Comparison of ENCODE assay signal across 30 cellular contexts in the genomic region with DNA sequence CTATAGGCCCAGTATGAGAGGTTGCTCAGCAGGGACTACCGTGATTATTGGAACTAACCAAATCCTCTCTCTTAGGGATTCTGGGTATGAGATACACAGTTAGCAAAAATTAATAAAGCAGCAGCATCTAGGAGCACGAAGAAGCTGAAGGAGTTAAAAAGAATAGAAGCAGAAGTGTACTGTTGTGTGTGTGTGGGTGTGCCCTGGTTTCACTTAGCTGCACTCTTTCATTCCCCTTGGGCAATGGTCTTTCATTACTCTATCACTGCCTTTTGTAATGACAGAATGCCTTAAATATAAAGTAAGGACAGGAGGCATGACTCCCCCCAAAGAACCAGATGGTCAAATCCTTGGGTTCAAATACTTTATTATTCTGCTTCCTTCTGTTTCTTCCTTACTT.
"Had no signal": no experiment of that assay in that cellular context is flagged by ENCODE, and none has a peak within 500 bp of the region (broad histone marks: within the 10 kb centered on the region; RNA-seq: fewer than 3 reads in every experiment).

No MANE protein-coding gene starts in this region.

- H3K27ac ChIP-seq: adrenal gland, body of pancreas, epithelial cell of prostate, esophagus squamous epithelium, gastroesophageal sphincter, heart right ventricle, WERI-Rb-1 had no signal

- ATAC-seq: activated CD4-positive, CD25-positive, alpha-beta regulatory T cell treated with anti-CD3 and anti-CD28 coated beads, Interleukin-2, amount 50 U/mL, for 24 hours; activated CD8-positive, alpha-beta T cell treated with anti-CD3 and anti-CD28 coated beads for 36 hours; activated naive CD8-positive, alpha-beta T cell treated with anti-CD3 and anti-CD28 coated beads, Interleukin-2, amount 50 U/mL, for 24 hours; body of pancreas; gastroesophageal sphincter; heart right ventricle had no signal

- DNase-seq: activated B cell treated with CpG ODN at 0.5 μM for 24 hours; activated CD4-positive, alpha-beta T cell treated with anti-CD3 and anti-CD28 coated beads for 48 hours; activated CD4-positive, alpha-beta T cell treated with anti-CD3 and anti-CD28 coated beads, Interleukin-2, amount 50 U/mL, for 1 hour; activated CD4-positive, alpha-beta T cell treated with anti-CD3 and anti-CD28 coated beads, Interleukin-2, amount 50 U/mL, for 48 hours; activated CD8-positive, alpha-beta memory T cell treated with anti-CD3 and anti-CD28 coated beads for 24 hours; activated CD8-positive, alpha-beta T cell treated with anti-CD3 and anti-CD28 coated beads for 36 hours; activated effector memory CD4-positive, alpha-beta T cell treated with anti-CD3 and anti-CD28 coated beads, Interleukin-2, amount 50 U/mL, for 16 hours; activated naive CD4-positive, alpha-beta T cell treated with anti-CD3 and anti-CD28 coated beads for 36 hours; activated naive CD8-positive, alpha-beta T cell treated with anti-CD3 and anti-CD28 coated beads for 36 hours; activated naive CD8-positive, alpha-beta T cell treated with anti-CD3 and anti-CD28 coated beads, Interleukin-2, amount 50 U/mL, for 24 hours; activated T-cell treated with anti-CD3 and anti-CD28 coated beads, Interleukin-2, amount 50 U/mL, for 4 hours; adrenal gland; amygdala; aorta; body of pancreas; caudate nucleus; cortex of kidney; dermis blood vessel endothelial cell; effector CD8-positive, alpha-beta T cell; esophagus squamous epithelium; foreskin melanocyte; heart right ventricle; T1000; WERI-Rb-1 had no signal

- H3K36me3 ChIP-seq: adrenal gland, esophagus squamous epithelium, gastroesophageal sphincter, heart right ventricle, WERI-Rb-1 had no signal

- FAIRE-seq: colon, endometrium, endothelial cell of umbilical vein had no signal

- H3K27me3 ChIP-seq: adrenal gland, body of pancreas, esophagus squamous epithelium, heart right ventricle had no signal

- H3K4me3 ChIP-seq: adrenal gland, body of pancreas, esophagus squamous epithelium, gastroesophageal sphincter, heart right ventricle had no signal

- H3K9me3 ChIP-seq: adrenal gland, body of pancreas, esophagus squamous epithelium, gastroesophageal sphincter, heart right ventricle had no signal

- H3K4me1 ChIP-seq: adrenal gland, body of pancreas, esophagus squamous epithelium, gastroesophageal sphincter, heart right ventricle had no signal
